Comparison of ENCODE assay signal across 8 cellular contexts in genomic region chr5:126508962-126509279, GRCh38.
DNase-seq lines count a peak whose midpoint lies in the region; ATAC-seq and TF ChIP-seq lines count a peak whose summit lies in the region.

No MANE protein-coding gene starts in this region.

- no peaks in the 10 kb centered on the region for H3K36me3 ChIP-seq in gastrocnemius medialis

- DNase-seq in H4 (ENCODE audit: low spot score) (peak; percentile 54), SKM-1 treated with dmso at 0.1 percent for 144 hours (lab: John Stamatoyannopoulos, UW; ENCODE audit: unreplicated experiment) (peak; percentile 3), gastrocnemius medialis (peak; percentile 37 to 62), putamen (ENCODE audit: low spot score) (no peak)

- ATAC-seq in esophagus mucosa (peak; percentile 42), gastrocnemius medialis (peak; percentile 86 to 93), HG02970 (IDR thresholded peaks at IDR 0.05; ENCODE audit: low FRiP score, unreplicated experiment) (no peak), GM21529 (IDR thresholded peaks at IDR 0.05; ENCODE audit: unreplicated experiment) (no peak), GM18907 (IDR thresholded peaks at IDR 0.05; ENCODE audit: unreplicated experiment) (no peak)

- intact Hi-C loops in gastrocnemius medialis (cut with DNase I; ENCODE audit: low total_unique reads), result no loop called here

- TF ChIP-seq POLR2A in gastrocnemius medialis (IDR thresholded peaks at IDR 0.05), result peak in 1 of 2 donors; percentile 24

- no peaks in the 10 kb centered on the region for H3K9me3 ChIP-seq in gastrocnemius medialis

- H3K27ac ChIP-seq in gastrocnemius medialis, result peak overlapping the region; percentile 58 to 81 (median 74)

- H3K4me1 ChIP-seq in gastrocnemius medialis, result peaks cover 3 to 14% of the 10 kb centered on the region in 2 donors

- H3K27me3 ChIP-seq in gastrocnemius medialis, result no peaks in the 10 kb centered on the region

- no peak for TF ChIP-seq CTCF in gastrocnemius medialis (IDR thresholded peaks at IDR 0.05 in 4 of 5, conservative IDR thresholded peaks at IDR 0.05 in 1 of 5)

- H3K4me3 ChIP-seq in gastrocnemius medialis, result no peak overlapping the region

- in situ Hi-C loops in gastrocnemius medialis (cut with MboI; ENCODE audit: low sequenced_read_pairs in 4 of 4), result no loop called here

Comparison
In these comparisons a context has a peak if more than half of its experiments do, and no peak if none do; other contexts are left out.
1. ATAC-seq: peak in esophagus mucosa (single experiment) and gastrocnemius medialis (2 of 2); none in HG02970 (single experiment), GM21529 (single experiment) and GM18907 (single experiment).